Comparison of ENCODE assay signal across 10 cellular contexts in the genomic region with DNA sequence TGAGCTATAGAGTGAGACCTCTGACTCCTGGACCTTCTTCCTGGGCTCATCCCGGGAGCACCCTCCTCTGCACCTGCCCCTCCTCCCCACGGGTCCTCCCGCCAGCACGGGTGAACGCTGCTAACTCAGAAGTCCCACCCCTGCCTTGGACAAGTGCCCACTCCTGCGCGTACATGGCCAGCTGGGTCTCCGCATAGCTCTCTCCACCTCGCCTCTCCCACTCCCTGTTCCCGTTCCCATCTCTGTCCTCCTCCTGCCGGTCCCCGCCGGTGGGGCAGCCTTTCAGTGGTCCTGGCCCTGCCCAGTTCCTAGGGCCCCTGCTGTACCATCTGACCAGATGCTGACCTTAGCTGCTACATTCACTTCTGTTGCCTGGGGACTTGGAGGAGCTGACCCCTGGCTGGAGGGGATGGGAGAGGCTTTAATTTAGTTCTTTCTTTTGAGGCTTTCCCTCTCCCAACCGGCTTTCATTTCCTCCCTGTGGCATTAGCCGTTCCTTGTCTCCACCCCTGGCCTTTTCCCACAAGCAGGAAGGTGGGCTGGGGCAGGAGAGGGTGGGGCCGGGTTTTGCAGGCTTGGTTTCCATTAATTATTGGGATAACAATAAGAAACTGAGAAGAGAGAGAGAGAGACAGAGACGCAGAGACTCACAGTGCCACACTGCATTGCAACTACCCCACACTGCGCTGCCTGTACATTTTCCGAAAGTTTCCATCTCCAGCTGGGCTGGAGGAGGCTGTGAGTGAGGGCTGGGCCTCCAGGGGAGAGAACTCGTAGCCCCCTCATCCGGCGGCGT.
DNase-seq lines count a peak whose midpoint lies in the region; FAIRE-seq and TF ChIP-seq lines count a peak whose summit lies in the region.
"Had no signal": no experiment of that assay in that cellular context is flagged by ENCODE, and none has a peak within 500 bp of the region (broad histone marks: within the 10 kb centered on the region; RNA-seq: fewer than 3 reads in every experiment).

No MANE protein-coding gene starts in this region.

- H3K9me3 ChIP-seq in NT2/D1 (ENCODE audit: insufficient read depth, low read length) (0 out of 2 replicates have a peak, but pooled peaks cover 10% of the 10 kb centered on the region), stomach (no peaks in the 10 kb centered on the region)

- no peak overlapping the region for H3K27ac ChIP-seq in stomach
- H3K27ac ChIP-seq: RWPE1 had no signal

- H3K36me3 ChIP-seq in NT2/D1 (ENCODE audit: insufficient read depth, insufficient read length, low read length): no peaks in the 10 kb centered on the region
- no peaks in the 10 kb centered on the region for H3K36me3 ChIP-seq in stomach

- intact Hi-C loops in stomach (cut with DNase I; ENCODE audit: low total_unique reads): no loop called here

- no peaks in the 10 kb centered on the region for H3K4me1 ChIP-seq in NT2/D1 (ENCODE audit: insufficient read depth, insufficient read length)
- peaks cover 0 to 14% (median 10%) of the 10 kb centered on the region in 4 donors for H3K4me1 ChIP-seq in stomach

- TF ChIP-seq EP300 in stomach (IDR thresholded peaks at IDR 0.05): no peak

- H3K9ac ChIP-seq in NT2/D1 (ENCODE audit: insufficient read length, low read depth): peak overlapping the region; percentile 17

- DNase-seq in NT2/D1 (ENCODE audit: low read depth, low spot score) (no peak), dermis blood vessel endothelial cell (peak; percentile 37), left kidney (ENCODE audit: low read depth, low spot score) (peak; percentile 76), stomach (peak; percentile 37), AG20443 (ENCODE audit: low spot score) (no peak), D721Med (ENCODE audit: insufficient read length, low spot score) (no peak), amniotic stem cell (lab: John Stamatoyannopoulos, UW) (no peak)
- DNase-seq: activated CD4-positive, alpha-beta T cell treated with anti-CD3 and anti-CD28 coated beads, Interleukin-2, amount 10 ng/mL, durations not matched to agents 7 days and 5 days; midbrain had no signal

- H3K27me3 ChIP-seq in NT2/D1 (ENCODE audit: insufficient read depth, insufficient read length) (no peaks in the 10 kb centered on the region), stomach (peaks cover 0 to 5% (median 0%) of the 10 kb centered on the region in 3 donors)

- H3K4me3 ChIP-seq in NT2/D1 (ENCODE audit: insufficient read length, low read depth) (no peak overlapping the region), stomach (peak overlapping the region in 1 of 4 donors; percentile 12)

- TF ChIP-seq CTCF in stomach (IDR thresholded peaks at IDR 0.05) (peak in 1 of 7 experiments; percentile 11), D721Med (IDR thresholded peaks at IDR 0.05; ENCODE audit: insufficient read depth, missing control alignments) (no peak)

- 24 to 31% (median 27%) methylated on average over 23 of the region's 23 CpGs for WGBS in stomach, 5 donors

- TF ChIP-seq POLR2A in stomach (IDR thresholded peaks at IDR 0.05): no peak

- FAIRE-seq in D721Med (lab: Jason Lieb, UNC): no peak

Comparison
In these comparisons a context has a peak if more than half of its experiments do, and no peak if none do; other contexts are left out.
1. DNase-seq: peak in dermis blood vessel endothelial cell (single experiment), left kidney (single experiment) and stomach (single experiment); none in NT2/D1 (single experiment), AG20443 (single experiment), D721Med (single experiment) and amniotic stem cell (single experiment).